In the genomic region with DNA sequence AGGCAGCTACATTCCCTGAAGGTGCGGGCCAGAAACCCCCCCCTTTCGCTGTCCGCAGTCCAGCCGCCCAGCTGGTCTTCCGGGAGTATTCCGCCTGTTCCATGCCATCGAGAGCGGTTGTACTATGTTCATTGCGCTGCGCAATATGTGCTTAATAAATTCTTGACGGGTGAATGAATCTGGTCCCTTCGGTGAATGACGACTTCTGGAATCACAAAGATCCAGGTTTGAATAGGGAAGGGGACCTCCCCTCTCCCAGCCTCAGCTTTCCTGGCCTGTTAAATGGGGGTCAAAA, we compare ENCODE assay signal across 8 cellular contexts. TPM values are rescaled to one million over a fixed set of nuclear protein-coding genes. Genes with fewer than 3 reads are reported as not detected.
DNase-seq lines count a peak whose midpoint lies in the region; ATAC-seq and TF ChIP-seq lines count a peak whose summit lies in the region.

No MANE protein-coding gene starts in this region.

- H3K27me3 ChIP-seq in adipocyte (replicated peaks; ENCODE audit: control insufficient read depth, insufficient read depth, low read length) (no peaks in the 10 kb centered on the region), left lung (no peaks in the 10 kb centered on the region), thyroid gland (no peaks in the 10 kb centered on the region)

- TF ChIP-seq CTCF in left lung (IDR thresholded peaks at IDR 0.05) (no peak), thyroid gland (IDR thresholded peaks at IDR 0.05) (no peak)

- H3K4me3 ChIP-seq in adipocyte (ENCODE audit: low read length) (peak overlapping the region; percentile 57), left lung (peak overlapping the region in 1 of 2 donors; percentile 7), thyroid gland (replicated peaks in 1 of 3) (no peak overlapping the region)

- peak overlapping the region; percentile 91 for H3K4me3 Mint-ChIP-seq in activated T-cell treated with anti-CD3 and anti-CD28 coated beads, Interleukin-2, amount 50 U/mL, for 4 hours

- intact Hi-C loops in left lung (cut with DNase I) (no loop called here), thyroid gland (cut with DNase I) (no loop called here)

- H3K36me3 Mint-ChIP-seq in activated T-cell treated with anti-CD3 and anti-CD28 coated beads, Interleukin-2, amount 50 U/mL, for 4 hours (ENCODE audit: insufficient read depth), result no peaks in the 10 kb centered on the region

- H3K9me3 Mint-ChIP-seq in activated T-cell treated with anti-CD3 and anti-CD28 coated beads, Interleukin-2, amount 50 U/mL, for 4 hours, result no peaks in the 10 kb centered on the region

- no peaks in the 10 kb centered on the region for H3K27me3 Mint-ChIP-seq in activated T-cell treated with anti-CD3 and anti-CD28 coated beads, Interleukin-2, amount 50 U/mL, for 4 hours (ENCODE audit: low read depth)

- DNase-seq in activated T-cell treated with anti-CD3 and anti-CD28 coated beads, Interleukin-2, amount 50 U/mL, for 4 hours, result no peak
- DNase-seq in activated T-cell treated with anti-CD3 and anti-CD28 coated beads, Interleukin-2, amount 50 U/mL, for 48 hours, result no peak
- DNase-seq in adipocyte (ENCODE audit: low read depth) (no peak), left lung (no peak), thyroid gland (no peak), activated gamma-delta T cell treated with Interleukin-2 at 50 U/mL for 16 hours (no peak)

- no peak for TF ChIP-seq POLR2A in thyroid gland (IDR thresholded peaks at IDR 0.05)

- H3K27ac ChIP-seq in left lung (peak overlapping the region; percentile 48 to 82), thyroid gland (peak overlapping the region; percentile 54 to 67 (median 63))

- no peaks in the 10 kb centered on the region for H3K9me3 ChIP-seq in adipocyte (ENCODE audit: control insufficient read depth, low read length)
- H3K9me3 ChIP-seq in left lung, result no peaks in the 10 kb centered on the region
- H3K9me3 ChIP-seq in thyroid gland, result no peaks in the 10 kb centered on the region

- peaks cover 12% of the 10 kb centered on the region for H3K4me1 ChIP-seq in adipocyte (ENCODE audit: control insufficient read depth, insufficient read depth, low read length)
- peaks cover 11 to 19% of the 10 kb centered on the region in 2 donors for H3K4me1 ChIP-seq in left lung
- peaks cover 8 to 17% of the 10 kb centered on the region in 2 donors for H3K4me1 ChIP-seq in thyroid gland

- H3K36me3 ChIP-seq in adipocyte (ENCODE audit: control insufficient read depth, insufficient read depth, low read length, severe bottlenecking) (peaks cover 7% of the 10 kb centered on the region), left lung (peaks cover 0 to 5% of the 10 kb centered on the region in 2 donors), thyroid gland (peaks cover 3 to 4% of the 10 kb centered on the region in 2 donors)

- WGBS in thyroid gland, 2 donors, result 23 to 78% methylated on average over 3 to 12 of the region's 13 CpGs

- H3K9ac ChIP-seq in adipocyte (ENCODE audit: low read length), result peak overlapping the region; percentile 52

- ATAC-seq in activated T-cell treated with anti-CD3 and anti-CD28 coated beads, Interleukin-2, amount 50 U/mL, for 4 hours, result no peak
- no peak for ATAC-seq in left lung
- ATAC-seq in HG03342 (IDR thresholded peaks at IDR 0.05; ENCODE audit: unreplicated experiment), result no peak
- ATAC-seq in HG03457 (IDR thresholded peaks at IDR 0.05; ENCODE audit: unreplicated experiment), result no peak

- H3K4me1 Mint-ChIP-seq in activated T-cell treated with anti-CD3 and anti-CD28 coated beads, Interleukin-2, amount 50 U/mL, for 4 hours (ENCODE audit: low read depth), result peaks cover 35% of the 10 kb centered on the region

RNA-seq across cellular contexts. Expression of a gene that starts 0.8 kb away (rescaled TPM):
- 10 to 100 TPM; 22.8 to 28.8 (median 23.4) TPM for total RNA-seq in activated T-cell treated with anti-CD3 and anti-CD28 coated beads, Interleukin-2, amount 50 U/mL, for 4 hours
- total RNA-seq in left lung (10 to 100 TPM; 48.0 to 63.5 TPM), thyroid gland (100 to 1,000 TPM in 3 of 4 donors, 10 to 100 TPM in 1; 68.4 to 160 (median 118) TPM)

RNA-seq across cellular contexts. Expression of a gene that starts 14.9 kb away (rescaled TPM):
- 1 to 10 TPM; 3.3 to 4.2 (median 4.0) TPM for total RNA-seq in activated T-cell treated with anti-CD3 and anti-CD28 coated beads, Interleukin-2, amount 50 U/mL, for 4 hours
- 10 to 100 TPM in 1 of 2 donors, 1 to 10 TPM in 1; 9.7 to 11.9 TPM for total RNA-seq in left lung
- 10 to 100 TPM in 1 of 4 donors, 1 to 10 TPM in 3; 5.1 to 14.4 (median 6.3) TPM for total RNA-seq in thyroid gland

RNA-seq across cellular contexts. Expression of a gene that starts 29.9 kb away (rescaled TPM):
- 10 to 100 TPM; 10.5 to 12.7 (median 11.4) TPM for total RNA-seq in activated T-cell treated with anti-CD3 and anti-CD28 coated beads, Interleukin-2, amount 50 U/mL, for 4 hours
- total RNA-seq in left lung (10 to 100 TPM; 37.3 to 40.0 TPM), thyroid gland (10 to 100 TPM; 19.2 to 32.9 (median 22.1) TPM)

RNA-seq across cellular contexts. Expression of a gene that starts 35.8 kb away (rescaled TPM):
- total RNA-seq in activated T-cell treated with anti-CD3 and anti-CD28 coated beads, Interleukin-2, amount 50 U/mL, for 4 hours, result 10 to 100 TPM; 31.0 to 37.9 (median 36.5) TPM
- total RNA-seq in left lung, result 10 to 100 TPM; 47.5 to 51.6 TPM
- 100 to 1,000 TPM in 3 of 4 donors, 10 to 100 TPM in 1; 99.8 to 184 (median 106) TPM for total RNA-seq in thyroid gland

RNA-seq across cellular contexts. Expression of a gene that starts 41.9 kb away (rescaled TPM):
- total RNA-seq in activated T-cell treated with anti-CD3 and anti-CD28 coated beads, Interleukin-2, amount 50 U/mL, for 4 hours, result 10 to 100 TPM; 42.2 to 58.1 (median 44.1) TPM
- total RNA-seq in left lung, result 10 to 100 TPM; 36.1 to 52.2 TPM
- total RNA-seq in thyroid gland, result 10 to 100 TPM; 30.6 to 33.9 (median 33.4) TPM
